In the genomic region with DNA sequence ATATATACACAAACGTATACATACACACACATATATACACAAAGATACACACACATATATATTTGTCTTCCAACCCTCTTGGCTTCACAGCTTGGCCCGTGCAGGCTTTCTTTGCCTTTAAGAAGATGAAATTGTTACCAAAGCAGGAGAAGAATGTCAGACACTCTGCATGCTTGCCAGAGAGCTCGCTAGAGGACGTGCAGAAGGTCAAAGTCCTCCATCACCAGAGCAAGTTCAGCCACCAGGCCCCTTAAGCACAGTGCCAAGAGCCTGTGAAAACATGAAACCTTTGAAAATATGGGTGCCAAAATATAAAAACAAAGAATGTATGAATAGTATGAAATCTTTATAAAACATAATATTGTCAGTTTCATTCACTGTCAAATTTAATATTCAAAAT, we compare ENCODE assay signal across 2 cellular contexts.
TF ChIP-seq lines count a peak whose summit lies in the region.

No MANE protein-coding gene starts in this region.

TF ChIP-seq in SK-N-SH treated with all-trans-retinoic acid at 6 μM for 48 hours, 23 proteins besides CTCF, POLR2A, EP300 and RAD21:
- TF ChIP-seq PPARA (CRISPR knock-in tag; IDR thresholded peaks at IDR 0.05; ENCODE audit: borderline replicate concordance) (no peak), ARNTL (CRISPR knock-in tag; IDR thresholded peaks at IDR 0.05; ENCODE audit: borderline replicate concordance, low read depth) (no peak), ZFP3 (CRISPR knock-in tag; IDR thresholded peaks at IDR 0.05) (no peak), BACH2 (CRISPR knock-in tag; IDR thresholded peaks at IDR 0.05; ENCODE audit: borderline replicate concordance) (no peak), GLIS3 (CRISPR knock-in tag; IDR thresholded peaks at IDR 0.05) (no peak), TCF4 (CRISPR knock-in tag; IDR thresholded peaks at IDR 0.05; ENCODE audit: borderline replicate concordance) (no peak)
- TF ChIP-seq, protein P1, sequence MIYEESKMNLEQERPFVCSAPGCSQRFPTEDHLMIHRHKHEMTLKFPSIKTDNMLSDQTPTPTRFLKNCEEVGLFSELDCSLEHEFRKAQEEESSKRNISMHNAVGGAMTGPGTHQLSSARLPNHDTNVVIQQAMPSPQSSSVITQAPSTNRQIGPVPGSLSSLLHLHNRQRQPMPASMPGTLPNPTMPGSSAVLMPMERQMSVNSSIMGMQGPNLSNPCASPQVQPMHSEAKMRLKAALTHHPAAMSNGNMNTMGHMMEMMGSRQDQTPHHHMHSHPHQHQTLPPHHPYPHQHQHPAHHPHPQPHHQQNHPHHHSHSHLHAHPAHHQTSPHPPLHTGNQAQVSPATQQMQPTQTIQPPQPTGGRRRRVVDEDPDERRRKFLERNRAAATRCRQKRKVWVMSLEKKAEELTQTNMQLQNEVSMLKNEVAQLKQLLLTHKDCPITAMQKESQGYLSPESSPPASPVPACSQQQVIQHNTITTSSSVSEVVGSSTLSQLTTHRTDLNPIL (CRISPR knock-in tag; IDR thresholded peaks at IDR 0.05; ENCODE audit: low read depth), result no peak

TF ChIP-seq in SK-N-SH, 30 proteins besides CTCF, POLR2A, EP300 and RAD21:
- TF ChIP-seq JUND (IDR thresholded peaks at IDR 0.05) (no peak), RFX5 (IDR thresholded peaks at IDR 0.05; ENCODE audit: low read length) (no peak), NRF1 (IDR thresholded peaks at IDR 0.05; ENCODE audit: low read depth, low read length) (no peak), FOXJ3 (CRISPR knock-in tag; IDR thresholded peaks at IDR 0.05) (no peak), SIN3A (IDR thresholded peaks at IDR 0.05; ENCODE audit: borderline replicate concordance, low read depth, low read length) (no peak), TCF12 (IDR thresholded peaks at IDR 0.05) (no peak), GATA2 (CRISPR knock-in tag; IDR thresholded peaks at IDR 0.05) (no peak), FOSL2 (IDR thresholded peaks at IDR 0.05; ENCODE audit: borderline replicate concordance, low read depth) (no peak), SMC3 (IDR thresholded peaks at IDR 0.05; ENCODE audit: low read depth, low read length) (no peak), EZH2phosphoT487 (IDR thresholded peaks at IDR 0.05; ENCODE audit: borderline replicate concordance, low read depth) (no peak), MXI1 (IDR thresholded peaks at IDR 0.05; ENCODE audit: low read depth, low read length) (no peak), FOXM1 (IDR thresholded peaks at IDR 0.05; ENCODE audit: low read depth) (no peak), YY1 (IDR thresholded peaks at IDR 0.05; ENCODE audit: low read depth) (no peak), CHD2 (IDR thresholded peaks at IDR 0.05; ENCODE audit: low read length, partially characterized antibody) (no peak)
- TF ChIP-seq, protein P2, sequence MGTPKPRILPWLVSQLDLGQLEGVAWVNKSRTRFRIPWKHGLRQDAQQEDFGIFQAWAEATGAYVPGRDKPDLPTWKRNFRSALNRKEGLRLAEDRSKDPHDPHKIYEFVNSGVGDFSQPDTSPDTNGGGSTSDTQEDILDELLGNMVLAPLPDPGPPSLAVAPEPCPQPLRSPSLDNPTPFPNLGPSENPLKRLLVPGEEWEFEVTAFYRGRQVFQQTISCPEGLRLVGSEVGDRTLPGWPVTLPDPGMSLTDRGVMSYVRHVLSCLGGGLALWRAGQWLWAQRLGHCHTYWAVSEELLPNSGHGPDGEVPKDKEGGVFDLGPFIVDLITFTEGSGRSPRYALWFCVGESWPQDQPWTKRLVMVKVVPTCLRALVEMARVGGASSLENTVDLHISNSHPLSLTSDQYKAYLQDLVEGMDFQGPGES (IDR thresholded peaks at IDR 0.05; ENCODE audit: low read depth, low read length), result no peak
- TF ChIP-seq, protein P3, sequence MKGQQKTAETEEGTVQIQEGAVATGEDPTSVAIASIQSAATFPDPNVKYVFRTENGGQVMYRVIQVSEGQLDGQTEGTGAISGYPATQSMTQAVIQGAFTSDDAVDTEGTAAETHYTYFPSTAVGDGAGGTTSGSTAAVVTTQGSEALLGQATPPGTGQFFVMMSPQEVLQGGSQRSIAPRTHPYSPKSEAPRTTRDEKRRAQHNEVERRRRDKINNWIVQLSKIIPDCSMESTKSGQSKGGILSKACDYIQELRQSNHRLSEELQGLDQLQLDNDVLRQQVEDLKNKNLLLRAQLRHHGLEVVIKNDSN (IDR thresholded peaks at IDR 0.05; ENCODE audit: borderline replicate concordance, low read depth), result no peak
